1 cellular context compared by ENCODE assay signal in genomic region chr4:6258026-6258360, GRCh38.
TF ChIP-seq lines count a peak whose summit lies in the region.

No MANE protein-coding gene starts in this region.

TF ChIP-seq in H1, 55 proteins besides CTCF, POLR2A, EP300 and RAD21:
- TF ChIP-seq TAF1 (IDR thresholded peaks at IDR 0.05; ENCODE audit: low read depth, low read length) = no peak
- TF ChIP-seq EZH2 (IDR thresholded peaks at IDR 0.05; ENCODE audit: low read depth, low read length, severe bottlenecking) = no peak
- no peak for TF ChIP-seq CHD2 (IDR thresholded peaks at IDR 0.05; ENCODE audit: low read length)
- TF ChIP-seq TEAD4 (IDR thresholded peaks at IDR 0.05; ENCODE audit: low read depth, low read length) = no peak
- TF ChIP-seq SIX5 (IDR thresholded peaks at IDR 0.05; ENCODE audit: low read depth, low read length) = no peak
- TF ChIP-seq CEBPB (IDR thresholded peaks at IDR 0.05; ENCODE audit: low read depth, low read length) = no peak
- TF ChIP-seq SIRT6 (IDR thresholded peaks at IDR 0.05; ENCODE audit: low read length) = no peak
- no peak for TF ChIP-seq GABPA (IDR thresholded peaks at IDR 0.05; ENCODE audit: borderline replicate concordance, insufficient read depth, low read length)
- no peak for TF ChIP-seq SAP30 (IDR thresholded peaks at IDR 0.05; ENCODE audit: insufficient read depth, insufficient replicate concordance, low read length)
